ENCODE assay signal across 9 cellular contexts in the genomic region with DNA sequence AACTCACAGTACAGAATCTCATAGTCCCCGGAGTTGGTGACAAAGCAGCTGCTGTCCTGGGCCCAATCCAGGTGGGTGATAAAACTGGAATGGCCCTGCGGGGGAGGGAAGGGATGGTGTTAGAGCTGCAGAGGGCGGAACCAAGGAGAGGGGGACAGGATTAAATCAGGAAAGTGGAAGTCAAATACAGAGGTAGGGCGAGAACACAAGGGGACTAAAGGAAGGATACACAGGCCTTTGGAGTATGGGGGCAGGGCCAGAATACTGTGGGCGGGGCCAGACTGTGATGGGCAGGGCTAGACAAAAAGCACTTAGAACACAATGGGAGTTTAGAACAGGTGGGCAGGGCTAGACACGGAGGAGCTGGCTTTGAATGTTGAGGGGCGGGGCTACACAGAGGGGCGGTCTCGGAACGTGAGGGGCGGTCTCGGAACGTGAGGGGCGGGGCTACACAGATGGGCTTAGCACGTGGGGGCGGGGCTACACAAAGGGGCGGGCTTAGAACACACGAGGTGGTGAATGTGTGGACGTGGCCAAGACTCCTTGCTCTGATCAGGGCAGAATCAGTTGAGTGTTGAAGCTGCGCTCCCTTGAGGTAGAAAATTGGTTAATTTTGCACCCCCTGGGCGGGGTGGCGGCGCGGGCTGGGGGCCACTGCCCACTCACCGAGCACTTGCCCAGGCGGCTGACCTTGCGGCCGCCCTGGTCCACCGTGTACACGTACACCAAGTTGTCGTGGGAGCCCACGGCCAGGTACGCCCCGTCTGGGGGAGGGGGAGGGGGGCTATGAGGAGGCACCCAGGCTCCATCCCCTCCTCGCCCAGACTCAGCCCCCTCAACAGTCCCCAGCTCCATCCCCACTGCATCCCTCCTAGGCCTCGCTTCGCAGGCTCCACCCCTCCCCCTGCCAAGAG. TPM values are rescaled to one million over a fixed set of nuclear protein-coding genes. Genes with fewer than 3 reads are reported as not detected.
DNase-seq lines count a peak whose midpoint lies in the region; ATAC-seq, FAIRE-seq and TF ChIP-seq lines count a peak whose summit lies in the region.
"Had no signal": no experiment of that assay in that cellular context is flagged by ENCODE, and none has a peak within 500 bp of the region (broad histone marks: within the 10 kb centered on the region; RNA-seq: fewer than 3 reads in every experiment).

No MANE protein-coding gene starts in this region.

- TF ChIP-seq RAD21 in A549 (conservative IDR thresholded peaks at IDR 0.05 in 1 of 2, IDR thresholded peaks at IDR 0.05 in 1 of 2) = no peak

- H3K4me3 ChIP-seq in A549 (no peak overlapping the region), lower leg skin (ENCODE audit: low read depth, poor library complexity, severe bottlenecking) (no peak overlapping the region)

- peaks cover 30% of the 10 kb centered on the region for H3K4me1 ChIP-seq in A549
- H3K4me1 ChIP-seq: parathyroid adenoma had no signal

- CTCF ChIA-PET in A549 (lab: Yijun Ruan, JAX) = interaction anchor here (0.8 to 23.8 kb wide), 8 partner anchors 9 to 138 kb away, joined by 3 to 437 read pairs (median 4); a partner anchor contains a TSS

- peak; percentile 62 to 84 for ATAC-seq in A549
- ATAC-seq in HG03432 (IDR thresholded peaks at IDR 0.05; ENCODE audit: unreplicated experiment) = no peak

- POLR2A ChIA-PET in A549 (lab: Yijun Ruan, JAX) = interaction anchor here (1.0 to 1.8 kb wide), 3 partner anchors 15 to 25 kb away, joined by 4 to 6 read pairs (median 5); a partner anchor contains a TSS

- H3K9me3 ChIP-seq in A549 = no peaks in the 10 kb centered on the region

- no peak for TF ChIP-seq POLR2A in A549 (IDR thresholded peaks at IDR 0.05; ENCODE audit: low read length)
- TF ChIP-seq POLR2A in lower leg skin (IDR thresholded peaks at IDR 0.05) = no peak

- TF ChIP-seq CTCF in A549 (IDR thresholded peaks at IDR 0.05) (no peak), GM20000 (IDR thresholded peaks at IDR 0.05; ENCODE audit: extremely low read depth, missing control alignments) (no peak), lower leg skin (IDR thresholded peaks at IDR 0.05) (no peak)

- DNase-seq in A549 (ENCODE audit: low read depth in 1 of 2, low spot score in 1 of 2) (peak; percentile 96 to 97), GM20000 (ENCODE audit: low spot score) (peak; percentile 94), NCI-H460 (ENCODE audit: extremely low read depth, low read depth) (peak; percentile 85), dermis microvascular lymphatic vessel endothelial cell (ENCODE audit: low read depth in 2 of 2) (peak; percentile 85 to 98), lower leg skin (ENCODE audit: low spot score in 2 of 2) (peak; percentile 44 to 91)
- peak; percentile 79 for DNase-seq in activated CD4-positive, alpha-beta T cell treated with anti-CD3 and anti-CD28 coated beads, Interleukin-2, amount 50 U/mL, for 1 hour
- peak; percentile 67 for DNase-seq in stimulated activated CD8-positive, alpha-beta memory T cell treated with anti-CD3 and anti-CD28 coated beads, Interleukin-15, amount 100 ng/mL, for 24 hours (ENCODE audit: low read depth)

- peak overlapping the region; percentile 55 to 73 for H3K27ac ChIP-seq in A549
- H3K27ac ChIP-seq: parathyroid adenoma had no signal

- no peak for TF ChIP-seq EP300 in A549 (IDR thresholded peaks at IDR 0.05)

- H3K4me2 ChIP-seq in A549 = peak overlapping the region; percentile 17; the same call in 2 of the 3 replicates

- no peak for FAIRE-seq in A549 (lab: Jason Lieb, UNC)

- WGBS in A549 (ENCODE audit: missing lambda C conversion rate) = 60% methylated on average over 35 of the region's 37 CpGs
- 53 to 55% methylated on average over 37 of the region's 37 CpGs for WGBS in lower leg skin, 2 donors

- intact Hi-C loops in lower leg skin (cut with DNase I; ENCODE audit: low total_unique reads) = no loop called here

TF ChIP-seq in A549, 52 proteins besides CTCF, POLR2A, EP300 and RAD21:
- peak; percentile 98 for TF ChIP-seq BHLHE40 (IDR thresholded peaks at IDR 0.05; ENCODE audit: low read depth, low read length)
- TF ChIP-seq HOXB5 (CRISPR knock-in tag; IDR thresholded peaks at IDR 0.05) = no peak
- no peak for TF ChIP-seq HOXB13 (CRISPR knock-in tag; IDR thresholded peaks at IDR 0.05; ENCODE audit: low read depth)
- no peak for TF ChIP-seq JUN (IDR thresholded peaks at IDR 0.05)
- TF ChIP-seq TP53 (CRISPR knock-in tag; IDR thresholded peaks at IDR 0.05) = no peak
- no peak for TF ChIP-seq MYC (IDR thresholded peaks at IDR 0.05; ENCODE audit: borderline replicate concordance, low read length)
- TF ChIP-seq POLR2AphosphoS2 (conservative IDR thresholded peaks at IDR 0.05; ENCODE audit: low read length) = no peak
- TF ChIP-seq RCOR1 (IDR thresholded peaks at IDR 0.05; ENCODE audit: low read depth, low read length) = no peak
- TF ChIP-seq ESRRA (IDR thresholded peaks at IDR 0.05; ENCODE audit: borderline replicate concordance, low read length) = no peak
- TF ChIP-seq NFE2L2 (conservative IDR thresholded peaks at IDR 0.05; ENCODE audit: low read length) = no peak
- TF ChIP-seq, protein P1, sequence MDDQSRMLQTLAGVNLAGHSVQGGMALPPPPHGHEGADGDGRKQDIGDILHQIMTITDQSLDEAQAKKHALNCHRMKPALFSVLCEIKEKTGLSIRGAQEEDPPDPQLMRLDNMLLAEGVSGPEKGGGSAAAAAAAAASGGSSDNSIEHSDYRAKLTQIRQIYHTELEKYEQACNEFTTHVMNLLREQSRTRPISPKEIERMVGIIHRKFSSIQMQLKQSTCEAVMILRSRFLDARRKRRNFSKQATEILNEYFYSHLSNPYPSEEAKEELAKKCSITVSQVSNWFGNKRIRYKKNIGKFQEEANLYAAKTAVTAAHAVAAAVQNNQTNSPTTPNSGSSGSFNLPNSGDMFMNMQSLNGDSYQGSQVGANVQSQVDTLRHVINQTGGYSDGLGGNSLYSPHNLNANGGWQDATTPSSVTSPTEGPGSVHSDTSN (IDR thresholded peaks at IDR 0.05) = no peak
- no peak for TF ChIP-seq RARB (CRISPR knock-in tag; IDR thresholded peaks at IDR 0.05)
- TF ChIP-seq ZSCAN20 (CRISPR knock-in tag; IDR thresholded peaks at IDR 0.05) = no peak
- TF ChIP-seq CEBPB (IDR thresholded peaks at IDR 0.05) = no peak
- TF ChIP-seq, protein P2, sequence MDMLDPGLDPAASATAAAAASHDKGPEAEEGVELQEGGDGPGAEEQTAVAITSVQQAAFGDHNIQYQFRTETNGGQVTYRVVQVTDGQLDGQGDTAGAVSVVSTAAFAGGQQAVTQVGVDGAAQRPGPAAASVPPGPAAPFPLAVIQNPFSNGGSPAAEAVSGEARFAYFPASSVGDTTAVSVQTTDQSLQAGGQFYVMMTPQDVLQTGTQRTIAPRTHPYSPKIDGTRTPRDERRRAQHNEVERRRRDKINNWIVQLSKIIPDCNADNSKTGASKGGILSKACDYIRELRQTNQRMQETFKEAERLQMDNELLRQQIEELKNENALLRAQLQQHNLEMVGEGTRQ (IDR thresholded peaks at IDR 0.05) = peak; percentile 33; the same call in 1 of the 2 replicates
- TF ChIP-seq KDM5A (IDR thresholded peaks at IDR 0.05) = no peak

RNA-seq across cellular contexts. Expression of a gene that starts 14.0 kb away (rescaled TPM):
- polyA plus RNA-seq in A549 (2011; rRNA removed) (0.10 TPM in 1 of 2 replicates, not detected in the other), A549 (2017; fragmentation: RNase III; extraction: RNeasy Plus Mini Kit Qiagen cat#74134 plus additional on column Dnase treatment) (0.03 to 0.12 TPM (median 0.04 TPM) in 3 replicates)
- polyA plus RNA-seq in A549 (2012; cell fraction: cytosol; rRNA removed) = 0.05 TPM in 1 of 2 replicates, not detected in the other
- 0.23 and 0.40 TPM in 2 replicates for polyA plus RNA-seq in A549 (2012; cell fraction: nucleus; rRNA removed)
- polyA minus RNA-seq in A549 (2011; rRNA and poly(A)+ RNA removed) = 0.29 TPM in 1 of 2 replicates, not detected in the other
- 0.09 and 0.57 TPM in 2 replicates for total RNA-seq in NCI-H460 (2014; rRNA removed; shearing (Covaris generic))
- 0.04 and 0.16 TPM in 2 replicates for polyA plus RNA-seq in NCI-H460 (2014; cell fraction: nucleus; rRNA removed)
- total RNA-seq in dermis microvascular lymphatic vessel endothelial cell (1.0 and 1.5 TPM in 2 replicates), lower leg skin (1 to 10 TPM in 1 of 4 donors, under 1 TPM in 3; 0.34 to 1.0 (median 0.70) TPM)

RNA-seq across cellular contexts. Expression of a gene that starts 23.1 kb away (rescaled TPM):
- polyA plus RNA-seq in A549 (2011; rRNA removed) (19.9 and 22.7 TPM in 2 replicates), A549 (2017; fragmentation: RNase III; extraction: RNeasy Plus Mini Kit Qiagen cat#74134 plus additional on column Dnase treatment) (25.9 to 30.6 TPM (median 29.0 TPM) in 3 replicates)
- 29.1 and 29.3 TPM in 2 replicates for polyA plus RNA-seq in A549 (2012; cell fraction: cytosol; rRNA removed)
- 116 and 131 TPM in 2 replicates for polyA plus RNA-seq in A549 (2012; cell fraction: nucleus; rRNA removed)
- polyA minus RNA-seq in A549 (2011; rRNA and poly(A)+ RNA removed) = 51.0 and 56.1 TPM in 2 replicates
- total RNA-seq in NCI-H460 (2014; rRNA removed; shearing (Covaris generic)) = 19.1 and 21.4 TPM in 2 replicates
- polyA plus RNA-seq in NCI-H460 (2014; cell fraction: nucleus; rRNA removed) = 69.1 and 88.6 TPM in 2 replicates
- total RNA-seq in dermis microvascular lymphatic vessel endothelial cell (11.1 and 15.7 TPM in 2 replicates), lower leg skin (100 to 1,000 TPM in 1 of 4 donors, 10 to 100 TPM in 3; 85.6 to 101 (median 89.4) TPM)

RNA-seq across cellular contexts. Expression of a gene that starts 31.4 kb away (rescaled TPM):
- polyA plus RNA-seq in A549 (2011; rRNA removed) (21.8 and 29.1 TPM in 2 replicates), A549 (2017; fragmentation: RNase III; extraction: RNeasy Plus Mini Kit Qiagen cat#74134 plus additional on column Dnase treatment) (13.8 to 15.9 TPM (median 15.6 TPM) in 3 replicates)
- polyA plus RNA-seq in A549 (2012; cell fraction: cytosol; rRNA removed) = 20.3 and 24.2 TPM in 2 replicates
- polyA plus RNA-seq in A549 (2012; cell fraction: nucleus; rRNA removed) = 16.1 and 21.2 TPM in 2 replicates
- polyA minus RNA-seq in A549 (2011; rRNA and poly(A)+ RNA removed) = 28.9 and 29.3 TPM in 2 replicates
- 6.0 and 6.3 TPM in 2 replicates for total RNA-seq in NCI-H460 (2014; rRNA removed; shearing (Covaris generic))
- polyA plus RNA-seq in NCI-H460 (2014; cell fraction: nucleus; rRNA removed) = 6.5 and 8.3 TPM in 2 replicates
- total RNA-seq in dermis microvascular lymphatic vessel endothelial cell (4.1 and 5.6 TPM in 2 replicates), lower leg skin (10 to 100 TPM in 3 of 4 donors, 1 to 10 TPM in 1; 4.4 to 15.7 (median 12.7) TPM)

RNA-seq across cellular contexts. Expression of a gene that starts 52.0 kb away (rescaled TPM):
- 0.83 and 1.2 TPM in 2 replicates for polyA plus RNA-seq in A549 (2011; rRNA removed)
- polyA plus RNA-seq in A549 (2012; cell fraction: cytosol; rRNA removed) = 0.42 and 0.57 TPM in 2 replicates
- 3.6 and 4.4 TPM in 2 replicates for polyA plus RNA-seq in A549 (2012; cell fraction: nucleus; rRNA removed)
- 0.96 to 1.6 TPM (median 1.4 TPM) in 3 replicates for polyA plus RNA-seq in A549 (2017; fragmentation: RNase III; extraction: RNeasy Plus Mini Kit Qiagen cat#74134 plus additional on column Dnase treatment)
- 2.0 and 2.6 TPM in 2 replicates for polyA minus RNA-seq in A549 (2011; rRNA and poly(A)+ RNA removed)
- total RNA-seq in NCI-H460 (2014; rRNA removed; shearing (Covaris generic)) = 0.69 and 1.1 TPM in 2 replicates
- 0.67 and 2.7 TPM in 2 replicates for polyA plus RNA-seq in NCI-H460 (2014; cell fraction: nucleus; rRNA removed)
- total RNA-seq in dermis microvascular lymphatic vessel endothelial cell = 0.13 TPM in 1 of 2 replicates, not detected in the other
- total RNA-seq in lower leg skin = 1 to 10 TPM; 1.4 to 3.9 (median 2.0) TPM
